14 cellular contexts compared by ENCODE assay signal in the genomic region with DNA sequence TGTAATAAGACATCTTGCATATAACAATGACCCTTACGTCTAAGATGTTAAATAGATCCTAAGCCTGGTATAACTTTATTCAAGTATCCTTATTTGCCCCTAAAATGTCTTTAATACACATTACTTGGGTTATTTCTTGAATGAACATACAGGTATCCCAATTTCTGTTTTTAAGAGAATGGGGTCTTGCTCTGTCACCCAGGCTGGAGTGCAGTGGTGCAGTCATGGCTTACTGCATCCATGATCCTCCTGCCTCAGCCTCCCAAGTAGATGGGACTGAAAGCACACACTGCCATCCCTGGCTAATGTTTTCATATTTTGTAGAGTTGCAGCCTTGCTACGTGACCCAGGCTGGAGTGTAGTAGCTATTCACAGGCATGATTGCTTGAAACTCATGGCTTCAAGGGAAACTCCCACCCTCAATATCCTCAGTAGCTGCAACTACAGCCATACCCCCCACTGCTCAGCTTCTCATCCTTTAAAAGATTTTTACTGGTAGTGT. TPM values are rescaled to one million over a fixed set of nuclear protein-coding genes. Genes with fewer than 3 reads are reported as not detected.
DNase-seq lines count a peak whose midpoint lies in the region; ATAC-seq and TF ChIP-seq lines count a peak whose summit lies in the region.
"Had no signal": no experiment of that assay in that cellular context is flagged by ENCODE, and none has a peak within 500 bp of the region (broad histone marks: within the 10 kb centered on the region; RNA-seq: fewer than 3 reads in every experiment).

No MANE protein-coding gene starts in this region.

- H3K4me3 ChIP-seq in mucosa of rectum (ENCODE audit: low read length in 2 of 2): no peak overlapping the region
- H3K4me3 ChIP-seq: HAP-1 had no signal

- H3K9me3 Mint-ChIP-seq in Calu3 (ENCODE audit: low read depth, unreplicated experiment): peaks cover 34% of the 10 kb centered on the region
- peaks cover 14% of the 10 kb centered on the region for H3K9me3 Mint-ChIP-seq in activated naive CD8-positive, alpha-beta T cell (ENCODE audit: low read depth)

- H3K27ac ChIP-seq in mucosa of rectum (ENCODE audit: low read depth in 2 of 2, low read length in 2 of 2): peak overlapping the region; percentile 11 to 86
- H3K27ac ChIP-seq: parathyroid adenoma had no signal

- H3K36me3 ChIP-seq in mucosa of rectum (ENCODE audit: control insufficient read depth in 2 of 2, insufficient read depth in 2 of 2, low read length in 2 of 2): peaks cover 66 to 84% of the 10 kb centered on the region in 2 donors

- H3K9me3 ChIP-seq in mucosa of rectum (ENCODE audit: control insufficient read depth in 2 of 2, low read length in 2 of 2): peaks cover 28 to 34% of the 10 kb centered on the region in 2 donors

- H3K27ac Mint-ChIP-seq in Calu3 (ENCODE audit: unreplicated experiment): peak overlapping the region; percentile 95
- peak overlapping the region; percentile 92 for H3K27ac Mint-ChIP-seq in activated naive CD8-positive, alpha-beta T cell

- CTCF ChIA-PET in Calu3 (lab: Charles Lee): no interaction called here

- H3K4me1 ChIP-seq in mucosa of rectum (ENCODE audit: control insufficient read depth in 2 of 2, insufficient read depth in 2 of 2, low read length in 2 of 2): peaks cover 5 to 7% of the 10 kb centered on the region in 2 donors
- H3K4me1 ChIP-seq: parathyroid adenoma had no signal

- TF ChIP-seq CTCF in Calu3 (IDR thresholded peaks at IDR 0.05; ENCODE audit: unreplicated experiment) (no peak), GM13977 (IDR thresholded peaks at IDR 0.05; ENCODE audit: extremely low read depth, insufficient read depth, missing control alignments) (no peak)

- H3K4me3 Mint-ChIP-seq in Calu3 (ENCODE audit: low read depth, unreplicated experiment): peak overlapping the region; percentile 38
- peak overlapping the region; percentile 46 for H3K4me3 Mint-ChIP-seq in activated naive CD8-positive, alpha-beta T cell

- no peaks in the 10 kb centered on the region for H3K27me3 ChIP-seq in mucosa of rectum (ENCODE audit: control insufficient read depth in 2 of 2, insufficient read depth in 2 of 2, low read length in 2 of 2)

- H3K27me3 Mint-ChIP-seq in Calu3 (ENCODE audit: unreplicated experiment): peaks cover 24% of the 10 kb centered on the region
- no peaks in the 10 kb centered on the region for H3K27me3 Mint-ChIP-seq in activated naive CD8-positive, alpha-beta T cell

- H3K36me3 Mint-ChIP-seq in Calu3 (ENCODE audit: insufficient read depth, unreplicated experiment): peaks cover 100% of the 10 kb centered on the region
- peaks cover 81% of the 10 kb centered on the region for H3K36me3 Mint-ChIP-seq in activated naive CD8-positive, alpha-beta T cell

- ATAC-seq in GM18511 (IDR thresholded peaks at IDR 0.05; ENCODE audit: unreplicated experiment): no peak
- ATAC-seq: left cardiac atrium had no signal

- in situ Hi-C loops in GM13977 (cut with MboI; ENCODE audit: low pct_unique_long_range_greater_than_20kb, low sequenced_read_pairs, unreplicated experiment): no loop called here

- peaks cover 82% of the 10 kb centered on the region for H3K4me1 Mint-ChIP-seq in Calu3 (ENCODE audit: low read depth, unreplicated experiment)
- peaks cover 53% of the 10 kb centered on the region for H3K4me1 Mint-ChIP-seq in activated naive CD8-positive, alpha-beta T cell (ENCODE audit: low read depth)

- no TSS peak for BruUV-seq in Calu3 (replicated peaks; lab: Mats Ljungman, UMichigan)

- DNase-seq in Calu3 (no peak), HT-29 (ENCODE audit: low spot score) (peak; percentile 63), GM13977 (ENCODE audit: low spot score) (no peak), NCI-H748 (lab: John Stamatoyannopoulos, UW; ENCODE audit: unreplicated experiment) (no peak)
- no peak for DNase-seq in effector CD8-positive, alpha-beta T cell (lab: John Stamatoyannopoulos, UW)
- DNase-seq: activated naive CD4-positive, alpha-beta T cell; left cardiac atrium; NCI-H2227 treated with DMSO at 0.1 percent for 48 hours; stimulated activated CD4-positive, alpha-beta T cell treated with anti-CD3 and anti-CD28 coated beads, Interleukin-4, amount 100 ng/mL, for 1 hour had no signal

- intact Hi-C loops in Calu3 (cut with micrococcal nuclease; ENCODE audit: unreplicated experiment): no loop called here

- no peak overlapping the region for H3K9ac ChIP-seq in mucosa of rectum (ENCODE audit: low read depth in 1 of 2, low read length in 2 of 2)
- H3K9ac ChIP-seq: parathyroid adenoma had no signal

RNA-seq across cellular contexts. Expression of gene ZNFX1, which starts 10.4 kb away (rescaled TPM):
- 94.1 and 156 TPM in 2 replicates for total RNA-seq in Calu3 (2022)
- 26.3 and 30.5 TPM in 2 replicates for total RNA-seq in HT-29 (2014; rRNA removed; shearing (Covaris generic))
